In genomic region chr1:200875416-200875815, GRCh38 we compare ENCODE assay signal across 30 cellular contexts. TPM values are rescaled to one million over a fixed set of nuclear protein-coding genes. Genes with fewer than 3 reads are reported as not detected.
"Had no signal": no experiment of that assay in that cellular context is flagged by ENCODE, and none has a peak within 500 bp of the region (broad histone marks: within the 10 kb centered on the region; RNA-seq: fewer than 3 reads in every experiment).

No MANE protein-coding gene starts in this region.

- H3K27me3 ChIP-seq: ascending aorta, hepatocyte had no signal

- ATAC-seq: esophagus mucosa; left lung; sciatic nerve; stimulated activated memory B cell treated with anti-CD40 and anti-IgM and Interleukin-4, amounts not matched to agents 10 μg/mL and 1 μg/mL and 100 μg/mL, for 72 hours had no signal

- H3K4me3 Mint-ChIP-seq: activated T-helper 1 cell treated with anti-CD3 and anti-CD28 coated beads, Interleukin-12 subunit alpha, Interleukin-12 subunit beta, Interleukin-2, Interleukin-4 antibody, amounts not matched to agents 30 ng/mL and 10 ng/mL and 1 ng/mL, durations not matched to agents 14 hours and 24 hours and 36 hours; nephron progenitor cell; stimulated activated memory B cell treated with anti-CD40 and anti-IgM and Interleukin-4, amounts not matched to agents 10 μg/mL and 1 μg/mL and 100 μg/mL, for 72 hours had no signal

- H2AFZ ChIP-seq: hepatocyte had no signal

- H3K27ac ChIP-seq: adrenal gland, ascending aorta, brain microvascular endothelial cell, hepatocyte, left lung, stomach, suprapubic skin, tibial nerve, uterus had no signal

- DNase-seq: activated CD4-positive, alpha-beta T cell treated with anti-CD3 and anti-CD28 coated beads for 1 hour; activated CD4-positive, alpha-beta T cell treated with anti-CD3 and anti-CD28 coated beads, Interleukin-2, amount 50 U/mL, for 4 hours; activated T-cell treated with anti-CD3 and anti-CD28 coated beads for 4 hours; adrenal gland; brain microvascular endothelial cell; caudate nucleus; effector CD8-positive, alpha-beta T cell; foreskin melanocyte; kidney glomerular epithelial cell; left lung; mammary epithelial cell; midbrain; nephron progenitor cell; stimulated activated CD4-positive, alpha-beta T cell treated with anti-CD3 and anti-CD28 coated beads, Interleukin-15, amount 100 ng/mL, for 24 hours; stomach; T-helper 9 cell; uterus had no signal

- H3K36me3 Mint-ChIP-seq: activated naive CD8-positive, alpha-beta T cell; stimulated activated memory B cell treated with anti-CD40 and anti-IgM and Interleukin-4, amounts not matched to agents 10 μg/mL and 1 μg/mL and 100 μg/mL, for 72 hours had no signal

- H3K36me3 ChIP-seq: adrenal gland, ascending aorta, brain microvascular endothelial cell, left lung, stomach, suprapubic skin, tibial nerve, uterus had no signal

- H3K9me3 Mint-ChIP-seq: activated T-helper 1 cell treated with anti-CD3 and anti-CD28 coated beads, Interleukin-12 subunit alpha, Interleukin-12 subunit beta, Interleukin-2, Interleukin-4 antibody, amounts not matched to agents 30 ng/mL and 10 ng/mL and 1 ng/mL, durations not matched to agents 14 hours and 24 hours and 36 hours; nephron progenitor cell; stimulated activated memory B cell treated with anti-CD40 and anti-IgM and Interleukin-4, amounts not matched to agents 10 μg/mL and 1 μg/mL and 100 μg/mL, for 72 hours had no signal

- H3K4me2 ChIP-seq: hepatocyte, smooth muscle cell had no signal

- H3K9me3 ChIP-seq: adrenal gland, ascending aorta, left lung, stomach, suprapubic skin, tibial nerve, uterus had no signal

- H3K4me3 ChIP-seq: adrenal gland, ascending aorta, hepatocyte, left lung, smooth muscle cell, stomach, suprapubic skin, tibial nerve, uterus had no signal

- H3K79me2 ChIP-seq: hepatocyte had no signal

- H3K27ac Mint-ChIP-seq: activated naive CD8-positive, alpha-beta T cell; activated T-helper 1 cell treated with anti-CD3 and anti-CD28 coated beads, Interleukin-12 subunit alpha, Interleukin-12 subunit beta, Interleukin-2, Interleukin-4 antibody, amounts not matched to agents 30 ng/mL and 10 ng/mL and 1 ng/mL, durations not matched to agents 14 hours and 24 hours and 36 hours; nephron progenitor cell had no signal

RNA-seq across cellular contexts. Expression of gene GPR25, which starts 2.6 kb away (rescaled TPM):
- total RNA-seq: activated T-helper 1 cell treated with anti-CD3 and anti-CD28 coated beads, Interleukin-12 subunit alpha, Interleukin-12 subunit beta, Interleukin-2, Interleukin-4 antibody, amounts not matched to agents 30 ng/mL and 10 ng/mL and 1 ng/mL, durations not matched to agents 14 hours and 24 hours and 36 hours; ascending aorta; dermis blood vessel endothelial cell; endothelial cell of umbilical vein; hepatocyte; mammary epithelial cell; omental fat pad; sciatic nerve; smooth muscle cell; stomach; suprapubic skin; tibial nerve had no signal
- polyA plus RNA-seq: adrenal gland, endothelial cell of umbilical vein, hepatocyte, mammary epithelial cell, smooth muscle cell had no signal

RNA-seq across cellular contexts. Expression of gene INAVA, which starts 19.3 kb away (rescaled TPM):
- total RNA-seq: ascending aorta, tibial nerve had no signal
- polyA plus RNA-seq: endothelial cell of umbilical vein had no signal
